ENCODE assay signal across 18 cellular contexts in the genomic region with DNA sequence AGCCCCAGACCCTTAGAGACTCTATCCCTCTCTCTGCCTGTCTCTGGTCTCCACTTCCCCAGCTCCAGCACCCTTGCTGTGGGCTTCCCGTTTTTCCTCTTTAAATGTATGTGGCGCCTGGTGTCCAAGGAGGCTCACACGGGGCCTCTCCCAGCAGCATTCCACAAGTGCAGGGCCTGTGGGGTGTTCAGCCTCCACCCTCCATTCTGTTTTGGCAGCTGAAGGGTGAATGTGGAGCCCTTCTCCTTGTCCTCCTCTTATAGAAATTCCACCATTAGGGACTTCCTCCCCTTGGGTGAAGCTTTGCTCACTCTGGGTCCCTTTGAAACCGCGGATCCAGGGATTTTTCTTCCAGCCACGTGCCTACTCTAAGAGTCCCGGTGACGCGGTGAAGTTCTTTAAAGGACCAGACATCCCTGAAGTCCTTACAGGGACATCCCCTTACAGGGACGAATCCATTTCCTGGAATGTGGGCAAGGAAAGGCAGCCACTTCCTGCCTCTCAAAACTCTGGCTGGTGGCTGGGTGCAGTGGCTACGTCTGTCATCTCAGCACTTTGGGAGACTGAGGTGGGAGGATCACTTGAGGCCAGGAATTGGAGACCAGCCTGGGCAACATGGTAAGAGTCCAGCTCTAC. TPM values are rescaled to one million over a fixed set of nuclear protein-coding genes. Genes with fewer than 3 reads are reported as not detected.
DNase-seq lines count a peak whose midpoint lies in the region; ATAC-seq and TF ChIP-seq lines count a peak whose summit lies in the region.
"Had no signal": no experiment of that assay in that cellular context is flagged by ENCODE, and none has a peak within 500 bp of the region (broad histone marks: within the 10 kb centered on the region; RNA-seq: fewer than 3 reads in every experiment).

No MANE protein-coding gene starts in this region.

- H3K27ac Mint-ChIP-seq in activated naive CD8-positive, alpha-beta T cell = no peak overlapping the region
- no peak overlapping the region for H3K27ac Mint-ChIP-seq in activated naive CD8-positive, alpha-beta T cell treated with anti-CD3 and anti-CD28 coated beads for 36 hours
- no peak overlapping the region for H3K27ac Mint-ChIP-seq in progenitor cell of endocrine pancreas
- H3K27ac Mint-ChIP-seq in stimulated activated effector memory CD8-positive, alpha-beta T cell treated with anti-CD3 and anti-CD28 coated beads, Interleukin-12 subunit alpha, Interleukin-12 subunit beta, amount 100 ng/mL, for 72 hours = no peak overlapping the region

- no peak for ATAC-seq in stimulated activated effector memory CD8-positive, alpha-beta T cell treated with anti-CD3 and anti-CD28 coated beads, Interleukin-12 subunit alpha, Interleukin-12 subunit beta, amount 100 ng/mL, for 72 hours
- no peak for ATAC-seq in sciatic nerve

- no peaks in the 10 kb centered on the region for H3K9me3 Mint-ChIP-seq in activated naive CD8-positive, alpha-beta T cell (ENCODE audit: low read depth)
- no peaks in the 10 kb centered on the region for H3K9me3 Mint-ChIP-seq in activated naive CD8-positive, alpha-beta T cell treated with anti-CD3 and anti-CD28 coated beads for 36 hours
- H3K9me3 Mint-ChIP-seq in progenitor cell of endocrine pancreas (ENCODE audit: low read depth) = no peaks in the 10 kb centered on the region
- H3K9me3 Mint-ChIP-seq in stimulated activated effector memory CD8-positive, alpha-beta T cell treated with anti-CD3 and anti-CD28 coated beads, Interleukin-12 subunit alpha, Interleukin-12 subunit beta, amount 100 ng/mL, for 72 hours = no peaks in the 10 kb centered on the region
- H3K9me3 Mint-ChIP-seq: activated CD4-positive, alpha-beta T cell treated with anti-CD3 and anti-CD28 coated beads, Interleukin-2, amount 10 ng/mL, durations not matched to agents 7 days and 5 days had no signal

- no peaks in the 10 kb centered on the region for H3K27me3 ChIP-seq in effector memory CD4-positive, alpha-beta T cell (replicated peaks; ENCODE audit: control insufficient read depth, insufficient read depth, low read length, poor library complexity, severe bottlenecking)

- H3K36me3 Mint-ChIP-seq in activated naive CD8-positive, alpha-beta T cell = no peaks in the 10 kb centered on the region
- no peaks in the 10 kb centered on the region for H3K36me3 Mint-ChIP-seq in activated naive CD8-positive, alpha-beta T cell treated with anti-CD3 and anti-CD28 coated beads for 36 hours
- H3K36me3 Mint-ChIP-seq in progenitor cell of endocrine pancreas (ENCODE audit: insufficient read depth) = no peaks in the 10 kb centered on the region
- H3K36me3 Mint-ChIP-seq in stimulated activated effector memory CD8-positive, alpha-beta T cell treated with anti-CD3 and anti-CD28 coated beads, Interleukin-12 subunit alpha, Interleukin-12 subunit beta, amount 100 ng/mL, for 72 hours = no peaks in the 10 kb centered on the region

- H3K27ac ChIP-seq in effector memory CD4-positive, alpha-beta T cell (ENCODE audit: insufficient read depth, low read length, poor library complexity, severe bottlenecking) = no peak overlapping the region
- H3K27ac ChIP-seq: colonic mucosa had no signal

- no peak for TF ChIP-seq CTCF in progenitor cell of endocrine pancreas (IDR thresholded peaks at IDR 0.05; ENCODE audit: unreplicated experiment)

- no peaks in the 10 kb centered on the region for H3K36me3 ChIP-seq in effector memory CD4-positive, alpha-beta T cell (ENCODE audit: control insufficient read depth, insufficient read depth, low read length)
- H3K36me3 ChIP-seq: colonic mucosa, stomach had no signal

- H3K9me3 ChIP-seq in effector memory CD4-positive, alpha-beta T cell (ENCODE audit: control insufficient read depth, low read length) = no peaks in the 10 kb centered on the region
- H3K9me3 ChIP-seq: colonic mucosa, stomach had no signal

- DNase-seq in activated naive CD8-positive, alpha-beta T cell treated with anti-CD3 and anti-CD28 coated beads for 36 hours = no peak
- DNase-seq in RPMI7951 (ENCODE audit: low read depth) (peak; percentile 37), islet precursor cell (peak; percentile 72), progenitor cell of endocrine pancreas (ENCODE audit: low spot score, unreplicated experiment) (no peak), sciatic nerve (ENCODE audit: low spot score) (no peak)
- DNase-seq in effector memory CD4-positive, alpha-beta T cell = no peak
- no peak for DNase-seq in stimulated activated effector memory CD8-positive, alpha-beta T cell treated with anti-CD3 and anti-CD28 coated beads, Interleukin-12 subunit alpha, Interleukin-12 subunit beta, amount 100 ng/mL, for 72 hours (ENCODE audit: low spot score in 2 of 2)
- DNase-seq: activated CD4-positive, alpha-beta T cell treated with anti-CD3 and anti-CD28 coated beads, Interleukin-2, amount 10 ng/mL, durations not matched to agents 7 days and 5 days; activated T-cell treated with anti-CD3 and anti-CD28 coated beads, Interleukin-2, amount 50 U/mL, for 1 hour; colonic mucosa; DMS53; NCI-H1930; NCI-H748 treated with DMSO at 0.1 percent for 48 hours; RPMI8226; small intestine; stomach; T-helper 9 cell had no signal

- peaks cover 31% of the 10 kb centered on the region for H3K4me1 ChIP-seq in effector memory CD4-positive, alpha-beta T cell (ENCODE audit: control insufficient read depth, insufficient read depth, low read length, poor library complexity, severe bottlenecking)
- H3K4me1 ChIP-seq: colonic mucosa had no signal

- no peaks in the 10 kb centered on the region for H3K27me3 Mint-ChIP-seq in activated naive CD8-positive, alpha-beta T cell
- H3K27me3 Mint-ChIP-seq in activated naive CD8-positive, alpha-beta T cell treated with anti-CD3 and anti-CD28 coated beads for 36 hours = peaks cover 22% of the 10 kb centered on the region
- H3K27me3 Mint-ChIP-seq in progenitor cell of endocrine pancreas = peaks cover 15% of the 10 kb centered on the region

- intact Hi-C loops in sciatic nerve (cut with DNase I) = loop anchor here (5.0 kb wide), 1 partner anchor 167 kb away; no protein-coding TSS in a partner anchor

- peak overlapping the region; percentile 81 for H3K4me3 Mint-ChIP-seq in activated naive CD8-positive, alpha-beta T cell
- H3K4me3 Mint-ChIP-seq in activated naive CD8-positive, alpha-beta T cell treated with anti-CD3 and anti-CD28 coated beads for 36 hours = no peak overlapping the region
- H3K4me3 Mint-ChIP-seq in progenitor cell of endocrine pancreas (ENCODE audit: low read depth) = peak overlapping the region; percentile 73
- H3K4me3 Mint-ChIP-seq in stimulated activated effector memory CD8-positive, alpha-beta T cell treated with anti-CD3 and anti-CD28 coated beads, Interleukin-12 subunit alpha, Interleukin-12 subunit beta, amount 100 ng/mL, for 72 hours = no peak overlapping the region

- H3K4me3 ChIP-seq in effector memory CD4-positive, alpha-beta T cell (ENCODE audit: insufficient read depth, low read depth, low read length, poor library complexity, severe bottlenecking) = no peak overlapping the region
- H3K4me3 ChIP-seq: colonic mucosa, stomach had no signal

- H3K4me1 Mint-ChIP-seq in activated naive CD8-positive, alpha-beta T cell (ENCODE audit: low read depth) = peaks cover 27% of the 10 kb centered on the region
- peaks cover 32% of the 10 kb centered on the region for H3K4me1 Mint-ChIP-seq in activated naive CD8-positive, alpha-beta T cell treated with anti-CD3 and anti-CD28 coated beads for 36 hours
- peaks cover 30% of the 10 kb centered on the region for H3K4me1 Mint-ChIP-seq in progenitor cell of endocrine pancreas (ENCODE audit: low read depth)
- H3K4me1 Mint-ChIP-seq in stimulated activated effector memory CD8-positive, alpha-beta T cell treated with anti-CD3 and anti-CD28 coated beads, Interleukin-12 subunit alpha, Interleukin-12 subunit beta, amount 100 ng/mL, for 72 hours = peaks cover 35% of the 10 kb centered on the region

RNA-seq across cellular contexts. Expression of gene TSPAN18, which starts 1.6 kb away (rescaled TPM):
- total RNA-seq in activated naive CD8-positive, alpha-beta T cell treated with anti-CD3 and anti-CD28 coated beads for 36 hours = 1 to 10 TPM in 1 of 2 experiments, under 1 TPM in 1; 0.52 to 1.2 TPM
- 0.96 and 2.1 TPM in 2 replicates for total RNA-seq in RPMI7951 (2014; rRNA removed; shearing (Covaris generic))
- total RNA-seq in progenitor cell of endocrine pancreas = 21.3 and 25.7 TPM in 2 replicates
- 45.5 TPM for total RNA-seq in sciatic nerve

Comparison
In these comparisons a context has a peak if more than half of its experiments do, and no peak if none do; other contexts are left out.
1. H3K4me3 Mint-ChIP-seq: peak in activated naive CD8-positive, alpha-beta T cell (single experiment) and progenitor cell of endocrine pancreas (single experiment); none in activated naive CD8-positive, alpha-beta T cell treated with anti-CD3 and anti-CD28 coated beads for 36 hours (single experiment) and stimulated activated effector memory CD8-positive, alpha-beta T cell treated with anti-CD3 and anti-CD28 coated beads, Interleukin-12 subunit alpha, Interleukin-12 subunit beta, amount 100 ng/mL, for 72 hours (single experiment).
2. DNase-seq: peak in RPMI7951 (single experiment) and islet precursor cell (single experiment); none in activated naive CD8-positive, alpha-beta T cell treated with anti-CD3 and anti-CD28 coated beads for 36 hours (single experiment), progenitor cell of endocrine pancreas (single experiment), effector memory CD4-positive, alpha-beta T cell (0 of 3), stimulated activated effector memory CD8-positive, alpha-beta T cell treated with anti-CD3 and anti-CD28 coated beads, Interleukin-12 subunit alpha, Interleukin-12 subunit beta, amount 100 ng/mL, for 72 hours (0 of 2) and sciatic nerve (single experiment).